In genomic region chr19:5690955-5691204, GRCh38 we compare ENCODE assay signal across 8 cellular contexts. TPM values are rescaled to one million over a fixed set of nuclear protein-coding genes. Genes with fewer than 3 reads are reported as not detected.
DNase-seq lines count a peak whose midpoint lies in the region; ATAC-seq and TF ChIP-seq lines count a peak whose summit lies in the region.

No MANE protein-coding gene starts in this region.

- H3K27me3 Mint-ChIP-seq in natural killer cell (ENCODE audit: low read depth in 2 of 2), result no peaks in the 10 kb centered on the region

- H3K4me3 ChIP-seq in BLaER1 (peak overlapping the region; percentile 97), Karpas-422 (ENCODE audit: low read length) (peak overlapping the region; percentile 97), colonic mucosa (peak overlapping the region; percentile 76)

- peak overlapping the region; percentile 98 for H3K9ac ChIP-seq in BLaER1
- peak overlapping the region; percentile 100 for H3K9ac ChIP-seq in Karpas-422 (ENCODE audit: low read length)
- H3K9ac ChIP-seq in colonic mucosa (ENCODE audit: low read depth in 2 of 2, low read length in 2 of 2), result peak overlapping the region; percentile 79 to 92

- TF ChIP-seq CTCF in colonic mucosa (IDR thresholded peaks at IDR 0.05), result no peak
- no peak for TF ChIP-seq CTCF in natural killer cell (IDR thresholded peaks at IDR 0.05)

- H3K4me2 ChIP-seq in BLaER1, result peak overlapping the region; percentile 89
- H3K4me2 ChIP-seq in Karpas-422 (ENCODE audit: low read depth, low read length, poor library complexity, severe bottlenecking), result peak overlapping the region; percentile 95

- H3K4me1 ChIP-seq in BLaER1, result peaks cover 29% of the 10 kb centered on the region
- peaks cover 22% of the 10 kb centered on the region for H3K4me1 ChIP-seq in Karpas-422 (ENCODE audit: low read length)
- H3K4me1 ChIP-seq in colonic mucosa, result peaks cover 11% of the 10 kb centered on the region

- no peaks in the 10 kb centered on the region for H3K9me3 ChIP-seq in BLaER1
- no peaks in the 10 kb centered on the region for H3K9me3 ChIP-seq in Karpas-422 (ENCODE audit: low read length)
- no peaks in the 10 kb centered on the region for H3K9me3 ChIP-seq in colonic mucosa

- H4K20me1 ChIP-seq in BLaER1, result peaks cover 57% of the 10 kb centered on the region
- H4K20me1 ChIP-seq in Karpas-422 (ENCODE audit: insufficient read depth, low read depth, low read length), result peaks cover 49% of the 10 kb centered on the region

- H3K9me2 ChIP-seq in Karpas-422 (replicated peaks; ENCODE audit: insufficient read depth, low read length), result no peaks in the 10 kb centered on the region

- H3K27ac ChIP-seq in BLaER1 (peak overlapping the region; percentile 98), Karpas-422 (ENCODE audit: low read length) (peak overlapping the region; percentile 92), colonic mucosa (peak overlapping the region; percentile 84)

- peak overlapping the region; percentile 90 to 97 for H3K27ac Mint-ChIP-seq in natural killer cell

- intact Hi-C loops in colonic mucosa (cut with DNase I) (no loop called here), natural killer cell (cut with micrococcal nuclease) (loop anchor here (1.0 kb wide), 2 partner anchors 11 to 29 kb away; partner anchors contain the start of genes CATSPERD, LONP1 and MICOS13)

- no peaks in the 10 kb centered on the region for H3K27me3 ChIP-seq in BLaER1
- H3K27me3 ChIP-seq in Karpas-422 (ENCODE audit: low read length), result no peaks in the 10 kb centered on the region
- H3K27me3 ChIP-seq in colonic mucosa, result no peaks in the 10 kb centered on the region

- no peaks in the 10 kb centered on the region for H3K36me3 Mint-ChIP-seq in natural killer cell

- H3K79me2 ChIP-seq in Karpas-422 (ENCODE audit: low read length), result peaks cover 43% of the 10 kb centered on the region

- H2AFZ ChIP-seq in Karpas-422 (ENCODE audit: low read length), result no peak overlapping the region

- ATAC-seq in natural killer cell (no peak), HG02840 (IDR thresholded peaks at IDR 0.05; ENCODE audit: low FRiP score, unreplicated experiment) (no peak), GM21576 (IDR thresholded peaks at IDR 0.05; ENCODE audit: unreplicated experiment) (no peak)

- H3K4me3 Mint-ChIP-seq in natural killer cell, result peak overlapping the region; percentile 94

- peaks cover 13 to 46% of the 10 kb centered on the region in 2 donors for H3K4me1 Mint-ChIP-seq in natural killer cell

- peaks cover 46% of the 10 kb centered on the region for H3K36me3 ChIP-seq in BLaER1
- H3K36me3 ChIP-seq in Karpas-422 (ENCODE audit: insufficient read depth, low read length), result peaks cover 28% of the 10 kb centered on the region
- H3K36me3 ChIP-seq in colonic mucosa, result peaks cover 12% of the 10 kb centered on the region

- DNase-seq in Karpas-422 (no peak), colonic mucosa (no peak), natural killer cell (no peak), DMS153 treated with DMSO at 0.1 percent for 48 hours (lab: John Stamatoyannopoulos, UW; ENCODE audit: unreplicated experiment) (no peak), T1000 (lab: John Stamatoyannopoulos, UW) (no peak)

- no peaks in the 10 kb centered on the region for H3K9me3 Mint-ChIP-seq in natural killer cell

RNA-seq across cellular contexts. Expression of gene RPL36, which starts 0.8 kb away (rescaled TPM):
- total RNA-seq in Karpas-422 (2014; rRNA removed; shearing (Covaris generic); ENCODE audit: low replicate concordance), result 3,189 and 3,229 TPM in 2 replicates
- 100 to 1,000 TPM; 844 to 976 TPM for total RNA-seq in colonic mucosa
- total RNA-seq in natural killer cell, result 100 to 1,000 TPM; 363 to 505 (median 459) TPM

RNA-seq across cellular contexts. Expression of gene HSD11B1L, which starts 10.1 kb away (rescaled TPM):
- 6.9 and 9.0 TPM in 2 replicates for total RNA-seq in Karpas-422 (2014; rRNA removed; shearing (Covaris generic); ENCODE audit: low replicate concordance)
- total RNA-seq in colonic mucosa, result 1 to 10 TPM; 3.2 to 3.4 TPM
- total RNA-seq in natural killer cell, result 1 to 10 TPM; 1.1 to 3.7 (median 3.0) TPM

RNA-seq across cellular contexts. Expression of gene MICOS13, which starts 10.6 kb away (rescaled TPM):
- total RNA-seq in Karpas-422 (2014; rRNA removed; shearing (Covaris generic); ENCODE audit: low replicate concordance), result 63.4 and 118 TPM in 2 replicates
- total RNA-seq in colonic mucosa, result 10 to 100 TPM; 56.0 to 88.0 TPM
- 10 to 100 TPM; 17.7 to 27.7 (median 25.1) TPM for total RNA-seq in natural killer cell

RNA-seq across cellular contexts. Expression of gene LONP1, which starts 29.1 kb away (rescaled TPM):
- total RNA-seq in Karpas-422 (2014; rRNA removed; shearing (Covaris generic); ENCODE audit: low replicate concordance), result 65.7 and 165 TPM in 2 replicates
- total RNA-seq in colonic mucosa (100 to 1,000 TPM in 1 of 2 donors, 10 to 100 TPM in 1; 64.3 to 133 TPM), natural killer cell (10 to 100 TPM; 50.5 to 61.8 (median 56.1) TPM)

RNA-seq across cellular contexts. Expression of gene CATSPERD, which starts 29.6 kb away (rescaled TPM):
- total RNA-seq in Karpas-422 (2014; rRNA removed; shearing (Covaris generic); ENCODE audit: low replicate concordance), result not detected in 2 replicates
- total RNA-seq in colonic mucosa (not detected), natural killer cell (not detected)
